ENCODE assay signal across 11 cellular contexts in genomic region chr18:8800041-8800441, GRCh38.
DNase-seq lines count a peak whose midpoint lies in the region; ATAC-seq and TF ChIP-seq lines count a peak whose summit lies in the region.
"Had no signal": no experiment of that assay in that cellular context is flagged by ENCODE, and none has a peak within 500 bp of the region (broad histone marks: within the 10 kb centered on the region; RNA-seq: fewer than 3 reads in every experiment).

No MANE protein-coding gene starts in this region.

- peaks cover 43% of the 10 kb centered on the region for H3K4me1 ChIP-seq in foreskin keratinocyte
- peaks cover 34% of the 10 kb centered on the region for H3K4me1 ChIP-seq in rectal smooth muscle tissue (ENCODE audit: control insufficient read depth, insufficient read depth, low read length)

- H3K4me3 ChIP-seq in rectal smooth muscle tissue (ENCODE audit: low read length) = no peak overlapping the region

- no peaks in the 10 kb centered on the region for H3K36me3 ChIP-seq in rectal smooth muscle tissue (ENCODE audit: control insufficient read depth, insufficient read depth, low read length)

- DNase-seq in EH (ENCODE audit: low read depth) (peak; percentile 95), RWPE1 (ENCODE audit: low spot score) (no peak), foreskin keratinocyte (no peak), GM19238 (ENCODE audit: insufficient read length, low spot score) (no peak), NCI-H526 (lab: John Stamatoyannopoulos, UW) (no peak)
- DNase-seq: activated CD4-positive, CD25-positive, alpha-beta regulatory T cell treated with anti-CD3 and anti-CD28 coated beads, Interleukin-2, amount 50 U/mL, for 72 hours; NCI-H1092; stimulated activated CD4-positive, alpha-beta T cell treated with anti-CD3 and anti-CD28 coated beads, Interleukin-4, amount 100 ng/mL, for 24 hours had no signal

- TF ChIP-seq CTCF in RWPE1 (conservative IDR thresholded peaks at IDR 0.05; ENCODE audit: low read depth) (no peak), foreskin keratinocyte (conservative IDR thresholded peaks at IDR 0.05) (no peak)

- H3K27ac ChIP-seq in RWPE1 (peak overlapping the region; percentile 93), foreskin keratinocyte (peak overlapping the region; percentile 34), rectal smooth muscle tissue (ENCODE audit: low read depth, low read length) (peak overlapping the region; percentile 88)

- H3K27me3 ChIP-seq in foreskin keratinocyte (no peaks in the 10 kb centered on the region), rectal smooth muscle tissue (ENCODE audit: control insufficient read depth, insufficient read depth, low read length) (no peaks in the 10 kb centered on the region)

- POLR2A ChIA-PET in RWPE1 (lab: Yijun Ruan, JAX; ENCODE audit: low non-redundant PET) = no interaction called here

- CTCF ChIA-PET in RWPE1 (lab: Yijun Ruan, JAX) = interaction anchor here (1.2 to 1.5 kb wide), 2 partner anchors 13 to 183 kb away, joined by 5 to 7 read pairs; no protein-coding TSS in a partner anchor

- H3K9ac ChIP-seq in rectal smooth muscle tissue (ENCODE audit: low read length) = no peak overlapping the region

- ATAC-seq in foreskin keratinocyte (no peak), HG03045 (IDR thresholded peaks at IDR 0.05; ENCODE audit: unreplicated experiment) (no peak), HG03354 (IDR thresholded peaks at IDR 0.05; ENCODE audit: poor library complexity, severe bottlenecking, unreplicated experiment) (no peak)

Comparison
In these comparisons a context has a peak if more than half of its experiments do, and no peak if none do; other contexts are left out.
1. H3K27ac ChIP-seq: peak in every context shown above with its lines; median percentile 93 in RWPE1; 88 in rectal smooth muscle tissue; 34 in foreskin keratinocyte.